21 cellular contexts compared by ENCODE assay signal in the genomic region with DNA sequence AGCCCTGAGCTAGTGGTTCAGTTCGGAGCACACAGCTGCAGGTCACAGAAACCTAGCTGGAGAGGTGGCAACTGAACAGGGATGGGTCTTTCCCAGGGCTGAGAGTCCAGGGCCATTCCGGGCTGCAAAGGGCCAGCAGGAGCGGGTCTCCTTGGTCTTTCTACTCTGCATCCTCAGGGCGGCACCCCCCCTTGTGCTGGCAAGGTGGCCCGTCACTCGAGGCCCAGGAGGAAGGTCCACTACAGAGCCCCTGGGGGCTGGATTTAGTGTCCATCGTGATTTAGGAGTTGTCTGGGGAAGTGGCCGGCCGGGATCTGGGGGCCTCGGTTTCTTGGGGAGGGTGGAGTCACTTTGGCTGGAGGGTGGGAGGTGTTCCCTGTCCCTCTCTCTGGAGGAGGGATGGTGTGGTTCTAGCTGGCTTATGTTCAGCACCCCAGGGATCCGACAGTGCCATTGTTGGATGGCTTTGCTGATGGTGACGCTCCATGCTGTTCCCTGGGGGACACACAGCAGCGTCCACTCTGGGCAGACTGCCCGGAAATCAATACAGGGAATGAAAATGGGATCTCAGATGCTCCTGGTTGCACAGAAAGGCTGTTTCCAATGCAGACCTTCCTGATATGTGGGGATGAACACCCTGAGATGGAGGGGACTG.
"Had no signal": no experiment of that assay in that cellular context is flagged by ENCODE, and none has a peak within 500 bp of the region (broad histone marks: within the 10 kb centered on the region; RNA-seq: fewer than 3 reads in every experiment).

No MANE protein-coding gene starts in this region.

- H3K4me1 Mint-ChIP-seq: activated naive CD8-positive, alpha-beta T cell treated with anti-CD3 and anti-CD28 coated beads, Interleukin-2, amount 10 ng/mL, durations not matched to agents 7 days and 5 days; immature natural killer cell; mesothelial cell of epicardium had no signal

- H3K27me3 ChIP-seq: heart left ventricle, spleen, suprapubic skin, upper lobe of right lung had no signal

- H3K4me3 Mint-ChIP-seq: activated naive CD4-positive, alpha-beta T cell treated with anti-CD3 and anti-CD28 coated beads for 36 hours; activated naive CD8-positive, alpha-beta T cell treated with anti-CD3 and anti-CD28 coated beads, Interleukin-2, amount 10 ng/mL, durations not matched to agents 7 days and 5 days; immature natural killer cell; mesothelial cell of epicardium; naive B cell; nephron progenitor cell had no signal

- H3K36me3 ChIP-seq: heart left ventricle, spleen, suprapubic skin, tibial artery, upper lobe of right lung had no signal

- H3K27ac Mint-ChIP-seq: activated naive CD4-positive, alpha-beta T cell treated with anti-CD3 and anti-CD28 coated beads for 36 hours; activated naive CD8-positive, alpha-beta T cell treated with anti-CD3 and anti-CD28 coated beads, Interleukin-2, amount 10 ng/mL, durations not matched to agents 7 days and 5 days; immature natural killer cell; mesothelial cell of epicardium; naive B cell had no signal

- H3K27me3 Mint-ChIP-seq: naive B cell had no signal

- ATAC-seq: upper lobe of right lung had no signal

- H3K4me3 ChIP-seq: heart left ventricle, spleen, suprapubic skin, tibial artery, upper lobe of right lung had no signal

- H3K9me3 Mint-ChIP-seq: activated naive CD4-positive, alpha-beta T cell treated with anti-CD3 and anti-CD28 coated beads for 36 hours; activated naive CD8-positive, alpha-beta T cell treated with anti-CD3 and anti-CD28 coated beads, Interleukin-2, amount 10 ng/mL, durations not matched to agents 7 days and 5 days; immature natural killer cell; mesothelial cell of epicardium; naive B cell; nephron progenitor cell had no signal

- H3K9me3 ChIP-seq: heart left ventricle, spleen, suprapubic skin, tibial artery, upper lobe of right lung had no signal

- H3K36me3 Mint-ChIP-seq: activated naive CD8-positive, alpha-beta T cell treated with anti-CD3 and anti-CD28 coated beads, Interleukin-2, amount 10 ng/mL, durations not matched to agents 7 days and 5 days; immature natural killer cell; mesothelial cell of epicardium; naive B cell had no signal

- H3K4me1 ChIP-seq: suprapubic skin, upper lobe of right lung had no signal

- DNase-seq: activated CD4-positive, alpha-beta T cell treated with anti-CD3 and anti-CD28 coated beads for 4 hours; activated CD4-positive, alpha-beta T cell treated with anti-CD3 and anti-CD28 coated beads, Interleukin-2, amount 50 U/mL, for 4 hours; activated effector memory CD4-positive, alpha-beta T cell treated with anti-CD3 and anti-CD28 coated beads, Interleukin-2, amount 50 U/mL, for 16 hours; activated naive CD4-positive, alpha-beta T cell treated with anti-CD3 and anti-CD28 coated beads for 36 hours; activated naive CD8-positive, alpha-beta T cell treated with anti-CD3 and anti-CD28 coated beads, Interleukin-2, amount 10 ng/mL, durations not matched to agents 7 days and 5 days; central memory CD4-positive, alpha-beta T cell; foreskin fibroblast; hypothalamus; immature natural killer cell; naive B cell; nephron progenitor cell; nucleus accumbens; spleen; stimulated activated naive CD4-positive, alpha-beta T cell; T-helper 9 cell; tibial artery; upper lobe of right lung had no signal

- H3K27ac ChIP-seq: heart left ventricle, spleen, suprapubic skin, tibial artery, upper lobe of right lung, VCaP had no signal
